ENCODE assay signal across 7 cellular contexts in genomic region chr1:83150479-83150878, GRCh38.
DNase-seq lines count a peak whose midpoint lies in the region; ATAC-seq, FAIRE-seq and TF ChIP-seq lines count a peak whose summit lies in the region.
"Not testable (repeated sequence)": the region's sequence is repeated elsewhere in the genome, so short reads cannot be mapped to it uniquely, and the experiment has no call there.

No MANE protein-coding gene starts in this region.

- not testable (repeated sequence) for TF ChIP-seq CTCF in H9 (conservative IDR thresholded peaks at IDR 0.05); endothelial cell of umbilical vein (IDR thresholded peaks at IDR 0.05; ENCODE audit: extremely low read depth in 1 of 2, insufficient read depth in 1 of 2, low read depth in 1 of 2, low read length in 2 of 2); fibroblast of the aortic adventitia (IDR thresholded peaks at IDR 0.05; ENCODE audit: insufficient read depth, low read length); lower lobe of right lung (IDR thresholded peaks at IDR 0.05); transverse colon (IDR thresholded peaks at IDR 0.05)

- not testable (repeated sequence) for H3K4me2 ChIP-seq in H9 (ENCODE audit: insufficient read depth, insufficient read length, low read length); endothelial cell of umbilical vein (ENCODE audit: insufficient read depth, low read length)

- not testable (repeated sequence) for BruUV-seq in endothelial cell of umbilical vein (replicated peaks; lab: Mats Ljungman, UMichigan)

- ATAC-seq in lower lobe of right lung: not testable (repeated sequence)
- peak; percentile 47 for ATAC-seq in sciatic nerve

- not testable (repeated sequence) for H2BK20ac ChIP-seq in H9 (ENCODE audit: low read depth, low read length, poor library complexity, severe bottlenecking)

- not testable (repeated sequence) for H2BK12ac ChIP-seq in H9 (ENCODE audit: insufficient read length, low read depth, low read length)

- H4K20me1 ChIP-seq in H9 (ENCODE audit: control insufficient read depth, insufficient read depth, insufficient read length); endothelial cell of umbilical vein (replicated peaks; ENCODE audit: control insufficient read depth, extremely low read depth, insufficient read depth, low read length): not testable (repeated sequence)

- not testable (repeated sequence) for H4K91ac ChIP-seq in H9 (ENCODE audit: insufficient read length, low read depth, low read length)

- not testable (repeated sequence) for H2BK15ac ChIP-seq in H9 (ENCODE audit: low read depth, low read length)

- no CpG with 5 or more reads among the region's 6 CpGs for WGBS in H9 (ENCODE audit: extremely low coverage, insufficient read length, low lambda C conversion rate)
- 60 to 67% methylated on average over 4 to 6 of the region's 6 CpGs for whole genome bisulfite sequencing in transverse colon (ENCODE audit: low coverage in 1 of 2), 2 donors

- not testable (repeated sequence) for H3K9me3 ChIP-seq in H9 (ENCODE audit: control insufficient read depth, low read depth, low read length); endothelial cell of umbilical vein (replicated peaks; ENCODE audit: control insufficient read depth, insufficient read depth, low read length); lower lobe of right lung; transverse colon

- not testable (repeated sequence) for FAIRE-seq in endothelial cell of umbilical vein (lab: Jason Lieb, UNC)

- not testable (repeated sequence) for H3K79me2 ChIP-seq in H9 (ENCODE audit: insufficient read depth, low read length); endothelial cell of umbilical vein (ENCODE audit: control insufficient read depth, insufficient read depth, low read length)

- not testable (repeated sequence) for H2AFZ ChIP-seq in H9 (ENCODE audit: low read length); endothelial cell of umbilical vein (ENCODE audit: low read depth, low read length)

- not testable (repeated sequence) for DNase-seq in H9; lower lobe of right lung; sciatic nerve (ENCODE audit: low spot score); transverse colon
- DNase-seq in astrocyte of the hippocampus (ENCODE audit: low read depth, low spot score): peak; percentile 2
- peak; percentile 29 for DNase-seq in endothelial cell of umbilical vein (ENCODE audit: low read depth, low spot score)
- peak; percentile 38 for DNase-seq in fibroblast of the aortic adventitia (ENCODE audit: low read depth)

- dilution Hi-C loops in endothelial cell of umbilical vein (cut with MboI; ENCODE audit: extremely low pct_ligation_motif_present, low sequenced_read_pairs): not testable (repeated sequence)

- POLR2A ChIA-PET in endothelial cell of umbilical vein (lab: Charles Lee): not testable (repeated sequence)

- H3K23ac ChIP-seq in H9 (ENCODE audit: insufficient read length, low read depth, low read length): not testable (repeated sequence)

- H3K4ac ChIP-seq in H9 (ENCODE audit: low read depth, low read length): not testable (repeated sequence)

- not testable (repeated sequence) for TF ChIP-seq POLR2A in endothelial cell of umbilical vein (IDR thresholded peaks at IDR 0.05; ENCODE audit: low read depth, low read length); transverse colon (IDR thresholded peaks at IDR 0.05)

- H3K56ac ChIP-seq in H9 (ENCODE audit: insufficient read length, low read depth, low read length): not testable (repeated sequence)

- H3K27ac ChIP-seq in H9 (ENCODE audit: insufficient read length, low read depth, low read length): not testable (repeated sequence)
- H3K27ac ChIP-seq in endothelial cell of umbilical vein (ENCODE audit: insufficient read depth, low read depth, low read length) (peak overlapping the region; percentile 29), lower lobe of right lung (peak overlapping the region; percentile 2), transverse colon (peak overlapping the region; percentile 9 to 69 (median 46))

- H4K5ac ChIP-seq in H9 (ENCODE audit: insufficient read length, low read depth, low read length): not testable (repeated sequence)

- intact Hi-C loops in endothelial cell of umbilical vein (cut with micrococcal nuclease); lower lobe of right lung (cut with DNase I); sciatic nerve (cut with DNase I); transverse colon (cut with DNase I; ENCODE audit: low total_unique reads): not testable (repeated sequence)

- H3K27ac Mint-ChIP-seq in H9: peak overlapping the region in 2 of 3 experiments; percentile 21 to 70; a peak in 2 of 7 replicates

- H3K4me1 Mint-ChIP-seq in H9: not testable (repeated sequence)

- not testable (repeated sequence) for H4K8ac ChIP-seq in H9 (replicated peaks; ENCODE audit: insufficient read length, low read depth, low read length)

- in situ Hi-C loops in transverse colon (cut with MboI; ENCODE audit: low pct_ligation_motif_present in 1 of 4, low pct_unique_long_range_greater_than_20kb in 1 of 4, low sequenced_read_pairs in 3 of 4): not testable (repeated sequence)

- H3K27me3 ChIP-seq in H9 (ENCODE audit: insufficient read depth, low read length); endothelial cell of umbilical vein (ENCODE audit: control insufficient read depth in 2 of 2, insufficient read depth in 2 of 2, low read length in 2 of 2); lower lobe of right lung (ENCODE audit: low read depth); transverse colon: not testable (repeated sequence)

- H3K36me3 ChIP-seq in endothelial cell of umbilical vein (ENCODE audit: control insufficient read depth in 2 of 2, extremely low read depth in 1 of 2, insufficient read depth in 2 of 2, low read length in 2 of 2); lower lobe of right lung; transverse colon: not testable (repeated sequence)

- H2BK120ac ChIP-seq in H9 (ENCODE audit: low read depth, low read length, poor library complexity, severe bottlenecking): not testable (repeated sequence)

- H2AK5ac ChIP-seq in H9 (ENCODE audit: insufficient read length, low read length): not testable (repeated sequence)

- not testable (repeated sequence) for H3K9ac ChIP-seq in H9 (ENCODE audit: extremely low read depth, insufficient read length, low read length); endothelial cell of umbilical vein (replicated peaks; ENCODE audit: extremely low read depth, insufficient read depth, low read length)

- not testable (repeated sequence) for H3K23me2 ChIP-seq in H9 (ENCODE audit: insufficient read length, low read depth, low read length, poor library complexity, severe bottlenecking)

- not testable (repeated sequence) for H3K9me1 ChIP-seq in endothelial cell of umbilical vein (replicated peaks; ENCODE audit: control insufficient read depth, extremely low read depth, insufficient read depth, low read length)

- not testable (repeated sequence) for H3K36me3 Mint-ChIP-seq in H9 (ENCODE audit: insufficient read depth in 1 of 3, low read depth in 3 of 3)

- not testable (repeated sequence) for H3K4me3 ChIP-seq in endothelial cell of umbilical vein (replicated peaks in 1 of 3; ENCODE audit: insufficient read depth in 1 of 3, low read depth in 1 of 3, low read length in 3 of 3); fibroblast of the aortic adventitia (ENCODE audit: low read depth, low read length); lower lobe of right lung; transverse colon

- H3K14ac ChIP-seq in H9 (ENCODE audit: insufficient read depth, low read length): not testable (repeated sequence)

- not testable (repeated sequence) for H2BK5ac ChIP-seq in H9 (ENCODE audit: insufficient read length, low read length)

- not testable (repeated sequence) for H3K79me1 ChIP-seq in H9 (ENCODE audit: insufficient read depth, low read depth, low read length, poor library complexity, severe bottlenecking)

- CTCF ChIA-PET in endothelial cell of umbilical vein (lab: Charles Lee): not testable (repeated sequence)

- H3K4me1 ChIP-seq in H9 (ENCODE audit: insufficient read depth, low read length); lower lobe of right lung; transverse colon: not testable (repeated sequence)
- peaks cover 21% of the 10 kb centered on the region for H3K4me1 ChIP-seq in endothelial cell of umbilical vein (ENCODE audit: control insufficient read depth, extremely low read depth, insufficient read depth, low read length)

- H3K4me3 Mint-ChIP-seq in H9: not testable (repeated sequence)

- not testable (repeated sequence) for H3T11ph ChIP-seq in H9 (ENCODE audit: low read length)

- H3K9me3 Mint-ChIP-seq in H9: not testable (repeated sequence)

- H3K18ac ChIP-seq in H9 (ENCODE audit: insufficient read length, low read depth, low read length): not testable (repeated sequence)

- not testable (repeated sequence) for TF ChIP-seq EP300 in transverse colon (IDR thresholded peaks at IDR 0.05; ENCODE audit: low read depth)

- H3K27me3 Mint-ChIP-seq in H9 (ENCODE audit: low read depth): not testable (repeated sequence)
